ENCODE assay signal across 1 cellular context in the genomic region with DNA sequence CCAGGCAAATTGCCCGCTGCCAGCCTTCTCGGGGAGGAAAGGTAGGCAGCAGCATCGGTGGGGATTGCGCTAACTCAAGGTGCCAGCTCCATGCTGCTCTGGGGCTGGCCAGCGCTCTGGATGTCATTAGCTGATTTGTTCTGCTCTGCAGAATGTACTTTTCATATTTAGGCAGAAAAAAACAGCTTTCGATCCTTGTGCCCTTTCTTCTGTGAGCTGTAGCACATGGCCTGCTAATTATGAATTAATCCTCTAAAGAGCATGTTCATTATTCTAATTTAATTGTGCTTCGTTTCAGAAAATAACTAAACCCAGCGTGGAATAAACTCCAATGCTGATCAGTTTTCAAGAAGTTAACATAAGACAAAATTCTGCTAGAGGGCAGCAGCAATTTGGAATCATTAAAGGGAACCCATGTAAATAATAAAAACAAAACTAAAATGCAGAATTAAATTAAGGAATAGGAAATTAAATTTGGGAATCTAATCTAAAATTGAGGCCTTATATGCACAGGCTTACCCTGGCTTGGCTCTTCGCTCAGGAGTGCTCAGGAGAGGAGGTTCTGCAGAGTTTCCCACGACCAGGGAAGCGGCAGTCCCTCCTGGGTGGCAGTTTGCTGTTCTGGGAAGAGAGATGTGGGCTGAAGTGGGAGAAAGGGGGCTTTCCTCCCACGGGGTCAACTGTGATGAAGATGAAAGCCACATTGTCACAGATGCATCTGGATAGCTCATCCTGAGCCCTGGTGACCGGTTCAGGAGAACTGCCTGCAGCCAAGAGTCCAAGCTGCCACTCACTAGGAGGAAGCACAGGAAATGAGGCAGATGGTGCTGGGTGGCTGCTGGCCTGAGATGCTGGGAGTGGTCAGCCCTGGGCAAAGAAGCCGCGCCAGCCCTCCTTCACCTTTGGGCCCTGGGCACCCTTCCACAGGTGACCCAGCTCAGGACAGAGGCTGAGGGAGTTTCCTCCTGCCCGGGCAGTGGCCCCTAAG.
TF ChIP-seq lines count a peak whose summit lies in the region.

No MANE protein-coding gene starts in this region.

TF ChIP-seq in SK-N-SH treated with all-trans-retinoic acid at 6 μM for 48 hours, 23 proteins besides CTCF, POLR2A, EP300 and RAD21 (continued from another document):
- TF ChIP-seq SNAI2 (CRISPR knock-in tag; IDR thresholded peaks at IDR 0.05) (peak; percentile 40; the same call in 1 of the 2 replicates), ZNF70 (CRISPR knock-in tag; IDR thresholded peaks at IDR 0.05) (peak; percentile 8; the same call in 1 of the 2 replicates), BACH2 (CRISPR knock-in tag; IDR thresholded peaks at IDR 0.05; ENCODE audit: borderline replicate concordance) (no peak), ARNTL (CRISPR knock-in tag; IDR thresholded peaks at IDR 0.05; ENCODE audit: borderline replicate concordance, low read depth) (no peak; the same call in 1 of the 2 replicates), PPARA (CRISPR knock-in tag; IDR thresholded peaks at IDR 0.05; ENCODE audit: borderline replicate concordance) (0 out of 2 replicates have a peak, but pooled peaks have one; percentile 5), ESRRG (CRISPR knock-in tag; IDR thresholded peaks at IDR 0.05) (peak; percentile 54; the same call in 1 of the 2 replicates), ZNF8 (CRISPR knock-in tag; IDR thresholded peaks at IDR 0.05) (peak; percentile 49), TCF4 (CRISPR knock-in tag; IDR thresholded peaks at IDR 0.05; ENCODE audit: borderline replicate concordance) (peak; percentile 98)
- TF ChIP-seq, protein P1, sequence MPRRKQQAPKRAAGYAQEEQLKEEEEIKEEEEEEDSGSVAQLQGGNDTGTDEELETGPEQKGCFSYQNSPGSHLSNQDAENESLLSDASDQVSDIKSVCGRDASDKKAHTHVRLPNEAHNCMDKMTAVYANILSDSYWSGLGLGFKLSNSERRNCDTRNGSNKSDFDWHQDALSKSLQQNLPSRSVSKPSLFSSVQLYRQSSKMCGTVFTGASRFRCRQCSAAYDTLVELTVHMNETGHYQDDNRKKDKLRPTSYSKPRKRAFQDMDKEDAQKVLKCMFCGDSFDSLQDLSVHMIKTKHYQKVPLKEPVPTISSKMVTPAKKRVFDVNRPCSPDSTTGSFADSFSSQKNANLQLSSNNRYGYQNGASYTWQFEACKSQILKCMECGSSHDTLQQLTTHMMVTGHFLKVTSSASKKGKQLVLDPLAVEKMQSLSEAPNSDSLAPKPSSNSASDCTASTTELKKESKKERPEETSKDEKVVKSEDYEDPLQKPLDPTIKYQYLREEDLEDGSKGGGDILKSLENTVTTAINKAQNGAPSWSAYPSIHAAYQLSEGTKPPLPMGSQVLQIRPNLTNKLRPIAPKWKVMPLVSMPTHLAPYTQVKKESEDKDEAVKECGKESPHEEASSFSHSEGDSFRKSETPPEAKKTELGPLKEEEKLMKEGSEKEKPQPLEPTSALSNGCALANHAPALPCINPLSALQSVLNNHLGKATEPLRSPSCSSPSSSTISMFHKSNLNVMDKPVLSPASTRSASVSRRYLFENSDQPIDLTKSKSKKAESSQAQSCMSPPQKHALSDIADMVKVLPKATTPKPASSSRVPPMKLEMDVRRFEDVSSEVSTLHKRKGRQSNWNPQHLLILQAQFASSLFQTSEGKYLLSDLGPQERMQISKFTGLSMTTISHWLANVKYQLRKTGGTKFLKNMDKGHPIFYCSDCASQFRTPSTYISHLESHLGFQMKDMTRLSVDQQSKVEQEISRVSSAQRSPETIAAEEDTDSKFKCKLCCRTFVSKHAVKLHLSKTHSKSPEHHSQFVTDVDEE (CRISPR knock-in tag; IDR thresholded peaks at IDR 0.05): peak; percentile 93
TF ChIP-seq in SK-N-SH treated with all-trans-retinoic acid at 6 μM for 48 hours: peak in this region for 14.
